Comparison of ENCODE assay signal across 9 cellular contexts in the genomic region with DNA sequence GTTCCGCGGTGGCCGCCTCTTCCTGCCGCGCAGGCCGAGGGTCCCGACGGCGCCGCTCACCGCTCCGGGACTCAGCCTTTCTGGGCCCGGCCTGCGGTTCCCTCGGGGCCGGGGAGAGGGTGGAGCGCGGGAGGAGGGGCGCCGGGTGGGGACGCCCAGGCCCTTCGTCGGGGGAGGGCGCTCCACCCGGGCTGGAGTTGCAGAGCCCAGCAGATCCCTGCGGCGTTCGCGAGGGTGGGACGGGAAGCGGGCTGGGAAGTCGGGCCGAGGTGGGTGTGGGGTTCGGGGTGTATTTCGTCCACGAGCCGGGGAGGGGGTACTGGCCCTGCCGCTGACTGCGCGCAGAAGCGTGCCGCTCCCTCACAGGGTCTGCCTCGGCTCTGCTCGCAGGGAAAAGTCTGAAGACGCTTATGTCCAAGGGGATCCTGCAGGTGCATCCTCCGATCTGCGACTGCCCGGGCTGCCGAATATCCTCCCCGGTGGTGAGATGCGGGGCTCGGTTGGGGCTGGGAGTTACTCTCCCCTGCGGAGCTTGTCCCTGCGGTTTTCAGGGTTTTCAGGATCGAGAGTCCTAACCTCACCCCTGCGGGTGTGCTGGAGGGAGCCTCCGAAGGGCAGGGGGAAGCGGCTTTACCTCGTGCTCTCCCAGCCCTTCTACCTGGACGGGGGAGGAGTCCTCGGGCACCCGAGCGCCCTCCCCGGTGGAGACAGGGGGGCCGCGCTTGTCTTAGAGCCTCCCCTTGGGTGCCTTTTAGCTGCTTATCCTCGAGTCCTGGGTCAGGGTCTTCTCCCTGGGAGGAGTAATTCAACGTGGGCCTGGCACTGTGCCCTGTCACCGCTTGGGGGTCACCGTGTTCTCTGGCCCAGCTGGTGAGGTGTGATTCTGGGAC. TPM values are rescaled to one million over a fixed set of nuclear protein-coding genes. Genes with fewer than 3 reads are reported as not detected.
A peak's percentile ranks its signal among the peaks of the same experiment; 100 is the strongest.
DNase-seq lines count a peak whose midpoint lies in the region; ATAC-seq and TF ChIP-seq lines count a peak whose summit lies in the region.
"Had no signal": no experiment of that assay in that cellular context is flagged by ENCODE, and none has a peak within 500 bp of the region (broad histone marks: within the 10 kb centered on the region; RNA-seq: fewer than 3 reads in every experiment).

No MANE protein-coding gene starts in this region.

- H3K36me3 ChIP-seq in A673 (ENCODE audit: insufficient read depth, low read length, poor library complexity, severe bottlenecking), result no peaks in the 10 kb centered on the region
- H3K36me3 ChIP-seq in GM23248 (ENCODE audit: low read depth), result no peaks in the 10 kb centered on the region
- H3K36me3 ChIP-seq: neutrophil had no signal

- H3K4me1 Mint-ChIP-seq in WTC11, result peaks cover 14% of the 10 kb centered on the region
- peaks cover 19% of the 10 kb centered on the region for H3K4me1 Mint-ChIP-seq in activated CD8-positive, alpha-beta T cell treated with anti-CD3 and anti-CD28 coated beads, Interleukin-2, amount 10 ng/mL, durations not matched to agents 7 days and 5 days (ENCODE audit: low read depth)

- H3K9me3 ChIP-seq in A673 (ENCODE audit: low read depth, low read length, poor library complexity, severe bottlenecking) (no peaks in the 10 kb centered on the region), GM23248 (ENCODE audit: low read depth) (no peaks in the 10 kb centered on the region)
- H3K9me3 ChIP-seq: neutrophil had no signal

- H3K4me3 ChIP-seq in A673 (ENCODE audit: low read depth, low read length, poor library complexity, severe bottlenecking) (peak overlapping the region; percentile 88), GM23248 (peak overlapping the region; percentile 78)

- no peak overlapping the region for H2AFZ ChIP-seq in GM23248

- H3K27ac ChIP-seq in A673 (ENCODE audit: low read depth, low read length, poor library complexity, severe bottlenecking) (peak overlapping the region; percentile 85), GM23248 (no peak overlapping the region)
- H3K27ac ChIP-seq: neutrophil had no signal

- TF ChIP-seq CTCF in A673 (conservative IDR thresholded peaks at IDR 0.05; ENCODE audit: low read depth, low read length) (peak; percentile 38; the same call in 1 of the 2 replicates), WTC11 (IDR thresholded peaks at IDR 0.05) (no peak)

- peak overlapping the region; percentile 57 for H3K4me3 Mint-ChIP-seq in WTC11
- H3K4me3 Mint-ChIP-seq in activated CD8-positive, alpha-beta T cell treated with anti-CD3 and anti-CD28 coated beads, Interleukin-2, amount 10 ng/mL, durations not matched to agents 7 days and 5 days, result no peak overlapping the region

- H3K9me3 Mint-ChIP-seq in WTC11, result no peaks in the 10 kb centered on the region
- H3K9me3 Mint-ChIP-seq in activated CD8-positive, alpha-beta T cell treated with anti-CD3 and anti-CD28 coated beads, Interleukin-2, amount 10 ng/mL, durations not matched to agents 7 days and 5 days (ENCODE audit: insufficient read depth), result no peaks in the 10 kb centered on the region

- H3K27me3 ChIP-seq in A673 (replicated peaks; ENCODE audit: insufficient read depth, low read depth, low read length, poor library complexity) (no peaks in the 10 kb centered on the region), GM23248 (replicated peaks; ENCODE audit: insufficient read depth) (no peaks in the 10 kb centered on the region)

- H3K4me2 ChIP-seq in GM23248 (ENCODE audit: unreplicated experiment), result peak overlapping the region; percentile 84

- in situ Hi-C loops in GM23248 (cut with MboI), result no loop called here

- CTCF ChIA-PET in A673 (lab: Charles Lee) (interaction anchor here (0.6 kb wide), 2 partner anchors 21 to 450 kb away, joined by 3 to 8 read pairs; no protein-coding TSS in a partner anchor), WTC11 (lab: Charles Lee) (interaction anchor here (1.0 to 1.6 kb wide), 5 partner anchors 15 to 138 kb away, joined by 3 to 7 read pairs (median 4); no protein-coding TSS in a partner anchor)
- CTCF ChIA-PET in activated CD8-positive, alpha-beta T cell treated with anti-CD3 and anti-CD28 coated beads, Interleukin-2, amount 10 ng/mL, durations not matched to agents 7 days and 5 days (lab: Charles Lee), result no interaction called here

- H3K9ac ChIP-seq in GM23248, result peak overlapping the region; percentile 89

- intact Hi-C loops in A673 (cut with micrococcal nuclease; ENCODE audit: unreplicated experiment), result no loop called here

- no peak overlapping the region for H3K27ac Mint-ChIP-seq in WTC11
- H3K27ac Mint-ChIP-seq in activated CD8-positive, alpha-beta T cell treated with anti-CD3 and anti-CD28 coated beads, Interleukin-2, amount 10 ng/mL, durations not matched to agents 7 days and 5 days, result no peak overlapping the region

- DNase-seq in A673 (ENCODE audit: low spot score), result peak; percentile 89
- DNase-seq in GM23248, result peak; percentile 84
- no peak for DNase-seq in WTC11 (ENCODE audit: low spot score)
- peak; percentile 80 for DNase-seq in left kidney (ENCODE audit: low read depth, low spot score)
- no peak for DNase-seq in UCSD-AML1 (lab: John Stamatoyannopoulos, UW; ENCODE audit: unreplicated experiment)
- DNase-seq in NCI-H2029 (lab: John Stamatoyannopoulos, UW), result no peak
- no peak for DNase-seq in 8988T
- no peak for DNase-seq in activated CD8-positive, alpha-beta T cell treated with anti-CD3 and anti-CD28 coated beads, Interleukin-2, amount 10 ng/mL, durations not matched to agents 7 days and 5 days

- peaks cover 35% of the 10 kb centered on the region for H3K4me1 ChIP-seq in A673 (ENCODE audit: insufficient read depth, low read length, poor library complexity, severe bottlenecking)
- peaks cover 9% of the 10 kb centered on the region for H3K4me1 ChIP-seq in GM23248 (ENCODE audit: insufficient read depth)

- POLR2A ChIA-PET in A673 (lab: Charles Lee; ENCODE audit: low non-redundant PET) (interaction anchor here (0.5 kb wide), 1 partner anchor 14 kb away, joined by 9 read pairs; no protein-coding TSS in a partner anchor), WTC11 (lab: Charles Lee) (interaction anchor here (1.6 kb wide), 1 partner anchor 17 kb away, joined by 3 read pairs; no protein-coding TSS in a partner anchor)
- POLR2A ChIA-PET in activated CD8-positive, alpha-beta T cell treated with anti-CD3 and anti-CD28 coated beads, Interleukin-2, amount 10 ng/mL, durations not matched to agents 7 days and 5 days (lab: Charles Lee), result no interaction called here

- no peaks in the 10 kb centered on the region for H3K36me3 Mint-ChIP-seq in WTC11
- H3K36me3 Mint-ChIP-seq in activated CD8-positive, alpha-beta T cell treated with anti-CD3 and anti-CD28 coated beads, Interleukin-2, amount 10 ng/mL, durations not matched to agents 7 days and 5 days (ENCODE audit: low read depth), result no peaks in the 10 kb centered on the region

- 5 to 9% methylated on average over 43 to 66 of the region's 70 CpGs for WGBS in GM23248 (ENCODE audit: low coverage in 1 of 2, low lambda C conversion rate in 2 of 2, missing lambda C conversion rate in 2 of 2), 2 experiments

- H3K9me2 ChIP-seq in GM23248 (ENCODE audit: insufficient read depth), result no peaks in the 10 kb centered on the region

- H3K79me2 ChIP-seq in GM23248 (ENCODE audit: insufficient read depth), result peaks cover 46% of the 10 kb centered on the region

- ATAC-seq in WTC11, result 0 out of 2 replicates have a peak, but pooled peaks have one; percentile 2
- no peak for ATAC-seq in activated CD8-positive, alpha-beta T cell treated with anti-CD3 and anti-CD28 coated beads, Interleukin-2, amount 10 ng/mL, durations not matched to agents 7 days and 5 days

- peaks cover 91% of the 10 kb centered on the region for H3K27me3 Mint-ChIP-seq in WTC11 (ENCODE audit: low read depth)
- peaks cover 43% of the 10 kb centered on the region for H3K27me3 Mint-ChIP-seq in activated CD8-positive, alpha-beta T cell treated with anti-CD3 and anti-CD28 coated beads, Interleukin-2, amount 10 ng/mL, durations not matched to agents 7 days and 5 days (ENCODE audit: low read depth)

- no TSS peak for BruUV-seq in A673 (replicated peaks; lab: Mats Ljungman, UMichigan)

- no peaks in the 10 kb centered on the region for H4K20me1 ChIP-seq in GM23248 (ENCODE audit: insufficient read depth)

- H3F3A ChIP-seq in GM23248 (ENCODE audit: insufficient read depth), result no peaks in the 10 kb centered on the region

RNA-seq across cellular contexts. Expression of gene SAMD11, which starts 2.1 kb away (rescaled TPM):
- total RNA-seq in A673 (2021), result 24.1 and 28.4 TPM in 2 replicates
- total RNA-seq in GM23248 (2014; rRNA removed; shearing (Covaris generic)), result 40.9 and 68.3 TPM in 2 replicates
- 8.0 and 8.2 TPM in 2 replicates for polyA plus RNA-seq in GM23248 (2016; fragmentation: Nextera tagmentation; extraction: Ambion mirVana)
- 1.7 to 2.7 TPM (median 2.3 TPM) in 3 replicates for total RNA-seq in WTC11 (2021)
- not detected for total RNA-seq in activated CD8-positive, alpha-beta T cell treated with anti-CD3 and anti-CD28 coated beads, Interleukin-2, amount 10 ng/mL, durations not matched to agents 7 days and 5 days

RNA-seq across cellular contexts. Expression of gene NOC2L, which starts 33.3 kb away (rescaled TPM):
- total RNA-seq in A673 (2021) (197 and 214 TPM in 2 replicates), WTC11 (2021) (149 to 182 TPM (median 150 TPM) in 3 replicates)
- 66.4 and 67.3 TPM in 2 replicates for total RNA-seq in GM23248 (2014; rRNA removed; shearing (Covaris generic))
- polyA plus RNA-seq in GM23248 (2016; fragmentation: Nextera tagmentation; extraction: Ambion mirVana), result 64.0 and 65.0 TPM in 2 replicates
- 10 to 100 TPM; 61.7 to 68.7 TPM for total RNA-seq in activated CD8-positive, alpha-beta T cell treated with anti-CD3 and anti-CD28 coated beads, Interleukin-2, amount 10 ng/mL, durations not matched to agents 7 days and 5 days

RNA-seq across cellular contexts. Expression of gene KLHL17, which starts 34.6 kb away (rescaled TPM):
- total RNA-seq in A673 (2021), result 43.3 and 48.3 TPM in 2 replicates
- 19.2 and 23.3 TPM in 2 replicates for total RNA-seq in GM23248 (2014; rRNA removed; shearing (Covaris generic))
- polyA plus RNA-seq in GM23248 (2016; fragmentation: Nextera tagmentation; extraction: Ambion mirVana), result 4.7 and 5.5 TPM in 2 replicates
- 46.2 to 66.9 TPM (median 47.2 TPM) in 3 replicates for total RNA-seq in WTC11 (2021)
- total RNA-seq in activated CD8-positive, alpha-beta T cell treated with anti-CD3 and anti-CD28 coated beads, Interleukin-2, amount 10 ng/mL, durations not matched to agents 7 days and 5 days, result 10 to 100 TPM; 24.4 to 27.7 TPM

RNA-seq across cellular contexts. Expression of gene PLEKHN1, which starts 40.5 kb away (rescaled TPM):
- total RNA-seq in A673 (2021) (not detected in 2 replicates), WTC11 (2021) (2.9 to 3.4 TPM (median 3.0 TPM) in 3 replicates)
- 1.4 and 2.1 TPM in 2 replicates for total RNA-seq in GM23248 (2014; rRNA removed; shearing (Covaris generic))
- polyA plus RNA-seq in GM23248 (2016; fragmentation: Nextera tagmentation; extraction: Ambion mirVana), result 1.7 and 2.5 TPM in 2 replicates
- 1 to 10 TPM; 1.7 to 2.2 TPM for total RNA-seq in activated CD8-positive, alpha-beta T cell treated with anti-CD3 and anti-CD28 coated beads, Interleukin-2, amount 10 ng/mL, durations not matched to agents 7 days and 5 days

RNA-seq across cellular contexts. Expression of gene PERM1, which starts 56.1 kb away (rescaled TPM):
- total RNA-seq in A673 (2021) (0.28 TPM in 1 of 2 replicates, not detected in the other), WTC11 (2021) (not detected in 3 replicates)
- not detected in 2 replicates for total RNA-seq in GM23248 (2014; rRNA removed; shearing (Covaris generic))
- polyA plus RNA-seq in GM23248 (2016; fragmentation: Nextera tagmentation; extraction: Ambion mirVana), result 0.45 and 0.61 TPM in 2 replicates
- total RNA-seq in activated CD8-positive, alpha-beta T cell treated with anti-CD3 and anti-CD28 coated beads, Interleukin-2, amount 10 ng/mL, durations not matched to agents 7 days and 5 days, result not detected

Comparison
In these comparisons a context has a peak if more than half of its experiments do, and no peak if none do; other contexts are left out.
1. DNase-seq: peak in A673 (single experiment), GM23248 (single experiment) and left kidney (single experiment); none in WTC11 (single experiment), UCSD-AML1 (single experiment), NCI-H2029 (single experiment), 8988T (single experiment) and activated CD8-positive, alpha-beta T cell treated with anti-CD3 and anti-CD28 coated beads, Interleukin-2, amount 10 ng/mL, durations not matched to agents 7 days and 5 days (single experiment).